In genomic region chr2:24054366-24055010, GRCh38 we compare ENCODE assay signal across 15 cellular contexts. TPM values are rescaled to one million over a fixed set of nuclear protein-coding genes. Genes with fewer than 3 reads are reported as not detected.
"Had no signal": no experiment of that assay in that cellular context is flagged by ENCODE, and none has a peak within 500 bp of the region (broad histone marks: within the 10 kb centered on the region; RNA-seq: fewer than 3 reads in every experiment).

No MANE protein-coding gene starts in this region.

- H3K4me3 ChIP-seq: esophagus squamous epithelium, hepatocyte, pancreas, uterus had no signal

- DNase-seq: effector memory CD8-positive, alpha-beta T cell; esophagus squamous epithelium; foreskin keratinocyte; head of caudate nucleus; mesendoderm; naive B cell; occipital lobe; pancreas; right cardiac atrium; small intestine; stimulated activated CD4-positive, alpha-beta T cell treated with anti-CD3 and anti-CD28 coated beads, Interleukin-12 subunit alpha, Interleukin-12 subunit beta, amount 100 ng/mL, for 4 hours; stimulated activated naive CD4-positive, alpha-beta T cell; uterus had no signal

RNA-seq across cellular contexts. Expression of gene MFSD2B, which starts 44.6 kb away (rescaled TPM):
- total RNA-seq: hepatocyte, kidney epithelial cell, occipital lobe had no signal
